ENCODE assay signal across 9 cellular contexts in the genomic region with DNA sequence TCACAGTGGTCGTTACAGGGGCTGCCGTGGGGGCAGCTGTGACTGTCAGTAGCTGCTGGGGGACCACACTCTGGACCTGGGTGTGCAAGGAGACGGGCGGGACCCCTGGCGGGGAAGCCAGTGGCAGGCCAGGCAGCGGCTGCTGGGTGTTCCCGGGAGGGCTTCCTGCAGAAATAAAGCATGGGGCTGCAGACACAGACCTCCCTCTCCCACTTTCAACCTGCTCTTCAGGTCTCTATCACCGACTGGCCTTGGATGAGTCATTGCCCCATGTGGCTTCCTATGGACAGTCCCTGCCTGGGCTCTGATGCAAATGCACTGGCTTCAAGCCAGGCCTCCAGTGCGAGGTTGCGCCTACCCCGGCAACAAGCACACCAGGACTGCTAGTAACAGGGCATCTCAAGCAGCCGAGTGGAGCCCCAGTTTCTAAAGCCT. TPM values are rescaled to one million over a fixed set of nuclear protein-coding genes. Genes with fewer than 3 reads are reported as not detected.
A peak's percentile ranks its signal among the peaks of the same experiment; 100 is the strongest.
DNase-seq lines count a peak whose midpoint lies in the region; ATAC-seq and TF ChIP-seq lines count a peak whose summit lies in the region.
"Had no signal": no experiment of that assay in that cellular context is flagged by ENCODE, and none has a peak within 500 bp of the region (broad histone marks: within the 10 kb centered on the region; RNA-seq: fewer than 3 reads in every experiment).

No MANE protein-coding gene starts in this region.

- no peaks in the 10 kb centered on the region for H3K9me3 Mint-ChIP-seq in mesothelial cell of epicardium

- peaks cover 46% of the 10 kb centered on the region for H3K4me1 ChIP-seq in fibroblast of lung (ENCODE audit: control insufficient read depth, extremely low read depth, insufficient read depth, low read length)

- H3K79me2 ChIP-seq in fibroblast of lung (ENCODE audit: control insufficient read depth, insufficient read depth, low read length), result peaks cover 43% of the 10 kb centered on the region

- peak; percentile 93 for DNase-seq in DMS53 (lab: John Stamatoyannopoulos, UW)
- peak; percentile 80 for DNase-seq in NCI-H460 (ENCODE audit: extremely low read depth, low read depth)
- peak; percentile 63 for DNase-seq in activated T-cell treated with anti-CD3 and anti-CD28 coated beads, Interleukin-2, amount 50 U/mL, for 1 hour
- DNase-seq in fibroblast of lung (ENCODE audit: low read depth in 2 of 2), result peak; percentile 87 to 89
- DNase-seq in skeletal muscle cell (ENCODE audit: low read depth), result peak; percentile 74
- DNase-seq in mesothelial cell of epicardium (ENCODE audit: low spot score in 2 of 2, unreplicated experiment in 2 of 2), result no peak
- DNase-seq in NCI-H2081 (lab: John Stamatoyannopoulos, UW), result no peak

- H3K27me3 ChIP-seq in fibroblast of lung (ENCODE audit: control insufficient read depth, insufficient read depth, low read length), result no peaks in the 10 kb centered on the region
- H3K27me3 ChIP-seq: SJSA1 had no signal

- H4K20me1 ChIP-seq in fibroblast of lung (ENCODE audit: control insufficient read depth, extremely low read depth, insufficient read depth, low read length), result no peaks in the 10 kb centered on the region

- TF ChIP-seq CTCF in fibroblast of lung (conservative IDR thresholded peaks at IDR 0.05 in 1 of 2, IDR thresholded peaks at IDR 0.05 in 1 of 2; ENCODE audit: low read depth in 1 of 2, low read length in 2 of 2) (no peak), mesothelial cell of epicardium (IDR thresholded peaks at IDR 0.05; ENCODE audit: unreplicated experiment) (no peak)

- H3K4me1 Mint-ChIP-seq in mesothelial cell of epicardium, result peaks cover 40% of the 10 kb centered on the region

- H3K27ac ChIP-seq in fibroblast of lung (ENCODE audit: insufficient read depth, low read length), result no peak overlapping the region
- H3K27ac ChIP-seq: SJSA1 had no signal

- no peak overlapping the region for H3K27ac Mint-ChIP-seq in mesothelial cell of epicardium

- no peaks in the 10 kb centered on the region for H3K9me3 ChIP-seq in fibroblast of lung (ENCODE audit: control insufficient read depth, insufficient read depth, low read depth, low read length)
- H3K9me3 ChIP-seq: SJSA1 had no signal

- H2AFZ ChIP-seq in fibroblast of lung (ENCODE audit: low read length), result no peak overlapping the region

- no peak overlapping the region for H3K4me2 ChIP-seq in fibroblast of lung (ENCODE audit: extremely low read depth, insufficient read depth, low read length)

- H3K4me3 Mint-ChIP-seq in mesothelial cell of epicardium, result no peak overlapping the region

- peak; percentile 42 for ATAC-seq in GM21737 (IDR thresholded peaks at IDR 0.05; ENCODE audit: unreplicated experiment)

- peaks cover 39% of the 10 kb centered on the region for H3K36me3 ChIP-seq in fibroblast of lung (ENCODE audit: control insufficient read depth, insufficient read depth, low read length)

- H3K27me3 Mint-ChIP-seq in mesothelial cell of epicardium (ENCODE audit: low read depth), result no peaks in the 10 kb centered on the region

- H3K9ac ChIP-seq in fibroblast of lung (ENCODE audit: insufficient read depth, low read length), result no peak overlapping the region

- H3K4me3 ChIP-seq in fibroblast of lung (replicated peaks in 1 of 4; ENCODE audit: control extremely low read depth in 1 of 4, insufficient read depth in 1 of 4, low read depth in 3 of 4, low read length in 4 of 4) (no peak overlapping the region), skeletal muscle cell (ENCODE audit: low read depth, low read length) (no peak overlapping the region)
- H3K4me3 ChIP-seq: SJSA1 had no signal

- peaks cover 12% of the 10 kb centered on the region for H3K36me3 Mint-ChIP-seq in mesothelial cell of epicardium

RNA-seq across cellular contexts. Expression of a gene that starts 17.2 kb away (rescaled TPM):
- 72.5 and 74.8 TPM in 2 replicates for total RNA-seq in NCI-H460 (2014; rRNA removed; shearing (Covaris generic))
- polyA plus RNA-seq in NCI-H460 (2014; cell fraction: nucleus; rRNA removed), result 528 and 537 TPM in 2 replicates
- total RNA-seq in fibroblast of lung, result 51.9 and 77.6 TPM in 2 replicates
- 29.7 and 49.1 TPM in 2 replicates for polyA plus RNA-seq in fibroblast of lung
- polyA plus RNA-seq in fibroblast of lung (2012), result 73.7 and 109 TPM in 2 replicates
- 172 and 195 TPM in 2 replicates for polyA minus RNA-seq in fibroblast of lung (ENCODE audit: low replicate concordance)
- total RNA-seq in mesothelial cell of epicardium, result 179 to 187 TPM (median 181 TPM) in 3 replicates

Comparison
In these comparisons a context has a peak if more than half of its experiments do, and no peak if none do; other contexts are left out.
1. DNase-seq: peak in DMS53 (single experiment), NCI-H460 (single experiment), activated T-cell treated with anti-CD3 and anti-CD28 coated beads, Interleukin-2, amount 50 U/mL, for 1 hour (single experiment), fibroblast of lung (2 of 2) and skeletal muscle cell (single experiment); none in mesothelial cell of epicardium (0 of 2) and NCI-H2081 (0 of 2).